ENCODE assay signal across 14 cellular contexts in genomic region chr5:112870976-112871375, GRCh38. TPM values are rescaled to one million over a fixed set of nuclear protein-coding genes. Genes with fewer than 3 reads are reported as not detected.
A peak's percentile ranks its signal among the peaks of the same experiment; 100 is the strongest.
DNase-seq lines count a peak whose midpoint lies in the region; ATAC-seq and TF ChIP-seq lines count a peak whose summit lies in the region.
"Had no signal": no experiment of that assay in that cellular context is flagged by ENCODE, and none has a peak within 500 bp of the region (broad histone marks: within the 10 kb centered on the region; RNA-seq: fewer than 3 reads in every experiment).

No MANE protein-coding gene starts in this region.

- no peaks in the 10 kb centered on the region for H3K27me3 Mint-ChIP-seq in activated T-cell treated with anti-CD3 and anti-CD28 coated beads, Interleukin-2, amount 50 U/mL, for 24 hours

- peaks cover 58% of the 10 kb centered on the region for H3K4me1 Mint-ChIP-seq in activated T-cell treated with anti-CD3 and anti-CD28 coated beads, Interleukin-2, amount 50 U/mL, for 24 hours (ENCODE audit: low read depth)
- H3K4me1 Mint-ChIP-seq in stimulated activated effector memory CD8-positive, alpha-beta T cell treated with anti-CD3 and anti-CD28 coated beads, Interleukin-12 subunit alpha, Interleukin-12 subunit beta, amount 100 ng/mL, for 72 hours, result peaks cover 21% of the 10 kb centered on the region

- no peak overlapping the region for H3K4me3 Mint-ChIP-seq in activated T-cell treated with anti-CD3 and anti-CD28 coated beads, Interleukin-2, amount 50 U/mL, for 24 hours
- no peak overlapping the region for H3K4me3 Mint-ChIP-seq in stimulated activated effector memory CD8-positive, alpha-beta T cell treated with anti-CD3 and anti-CD28 coated beads, Interleukin-12 subunit alpha, Interleukin-12 subunit beta, amount 100 ng/mL, for 72 hours
- H3K4me3 Mint-ChIP-seq: GM23338 had no signal

- DNase-seq in activated T-cell treated with anti-CD3 and anti-CD28 coated beads, Interleukin-2, amount 50 U/mL, for 24 hours, result no peak
- DNase-seq in activated T-cell treated with anti-CD3 and anti-CD28 coated beads, Interleukin-2, amount 50 U/mL, for 1 hour, result no peak
- DNase-seq in HEK293T (ENCODE audit: extremely low spot score) (no peak), amniotic epithelial cell (ENCODE audit: low read depth) (peak; percentile 23), COR-L47 (lab: John Stamatoyannopoulos, UW) (no peak), occipital lobe (lab: John Stamatoyannopoulos, UW) (no peak)
- DNase-seq in stimulated activated effector memory CD8-positive, alpha-beta T cell treated with anti-CD3 and anti-CD28 coated beads, Interleukin-12 subunit alpha, Interleukin-12 subunit beta, amount 100 ng/mL, for 72 hours (ENCODE audit: low spot score in 2 of 2), result no peak
- DNase-seq: Calu3, DMS 273 treated with DMSO at 0.1 percent for 48 hours, DMS79, H7 had no signal

- POLR2A ChIA-PET in HEK293T (lab: Yijun Ruan, JAX), result interaction anchor here (1.2 to 2.5 kb wide), 2 partner anchors 10 to 105 kb away, joined by 3 to 10 read pairs; partner anchors contain the start of genes DCP2 and SRP19

- no peaks in the 10 kb centered on the region for H3K9me3 Mint-ChIP-seq in activated T-cell treated with anti-CD3 and anti-CD28 coated beads, Interleukin-2, amount 50 U/mL, for 24 hours
- no peaks in the 10 kb centered on the region for H3K9me3 Mint-ChIP-seq in stimulated activated effector memory CD8-positive, alpha-beta T cell treated with anti-CD3 and anti-CD28 coated beads, Interleukin-12 subunit alpha, Interleukin-12 subunit beta, amount 100 ng/mL, for 72 hours
- H3K9me3 Mint-ChIP-seq: GM23338 had no signal

- no peak for ATAC-seq in stimulated activated effector memory CD8-positive, alpha-beta T cell treated with anti-CD3 and anti-CD28 coated beads, Interleukin-12 subunit alpha, Interleukin-12 subunit beta, amount 100 ng/mL, for 72 hours
- no peak for ATAC-seq in HG03439 (IDR thresholded peaks at IDR 0.05; ENCODE audit: unreplicated experiment)
- ATAC-seq: GM12878, GM23338 had no signal

- peaks cover 95% of the 10 kb centered on the region for H3K36me3 Mint-ChIP-seq in activated T-cell treated with anti-CD3 and anti-CD28 coated beads, Interleukin-2, amount 50 U/mL, for 24 hours (ENCODE audit: low read depth)
- H3K36me3 Mint-ChIP-seq in stimulated activated effector memory CD8-positive, alpha-beta T cell treated with anti-CD3 and anti-CD28 coated beads, Interleukin-12 subunit alpha, Interleukin-12 subunit beta, amount 100 ng/mL, for 72 hours, result peaks cover 98% of the 10 kb centered on the region

- peak overlapping the region; percentile 8 for H3K27ac Mint-ChIP-seq in activated T-cell treated with anti-CD3 and anti-CD28 coated beads, Interleukin-2, amount 50 U/mL, for 24 hours
- peak overlapping the region; percentile 67 for H3K27ac Mint-ChIP-seq in stimulated activated effector memory CD8-positive, alpha-beta T cell treated with anti-CD3 and anti-CD28 coated beads, Interleukin-12 subunit alpha, Interleukin-12 subunit beta, amount 100 ng/mL, for 72 hours
- H3K27ac Mint-ChIP-seq: GM23338 had no signal

- CTCF ChIA-PET in HEK293T (lab: Yijun Ruan, JAX), result interaction anchor here (1.0 to 1.1 kb wide), 2 partner anchors 93 to 179 kb away, joined by 3 read pairs; no protein-coding TSS in a partner anchor

TF ChIP-seq in HEK293T, 16 proteins besides CTCF, POLR2A, EP300 and RAD21:
- TF ChIP-seq FOXA1 (IDR thresholded peaks at IDR 0.05) (no peak), TARDBP (IDR thresholded peaks at IDR 0.05) (no peak), ZNF384 (IDR thresholded peaks at IDR 0.05) (0 out of 2 replicates have a peak, but pooled peaks have one; percentile 20), ARNT (IDR thresholded peaks at IDR 0.05) (no peak), FOXM1 (IDR thresholded peaks at IDR 0.05; ENCODE audit: borderline replicate concordance) (no peak)

RNA-seq across cellular contexts. Expression of gene SRP19, which starts 9.9 kb away (rescaled TPM):
- total RNA-seq in occipital lobe, result 33.8 TPM

RNA-seq across cellular contexts. Expression of gene REEP5, which starts 51.1 kb away (rescaled TPM):
- total RNA-seq in occipital lobe, result 113 TPM
